In genomic region chr19:57632987-57633831, GRCh38 we compare ENCODE assay signal across 8 cellular contexts. TPM values are rescaled to one million over a fixed set of nuclear protein-coding genes. Genes with fewer than 3 reads are reported as not detected.
DNase-seq lines count a peak whose midpoint lies in the region; ATAC-seq and TF ChIP-seq lines count a peak whose summit lies in the region.

ZNF211 (plus strand) TSS chr19:57633168; CDS start chr19:57633347, 179 bp downstream.

- H3K27me3 ChIP-seq in BE2C = no peaks in the 10 kb centered on the region

- H3K4me1 ChIP-seq in BE2C = no peaks in the 10 kb centered on the region

- TF ChIP-seq POLR2A in GM19193 (IDR thresholded peaks at IDR 0.05; ENCODE audit: extremely low read depth, insufficient read depth, insufficient read length) = peak; percentile 70

- ATAC-seq in HG03432 (IDR thresholded peaks at IDR 0.05; ENCODE audit: unreplicated experiment) = peak; percentile 95
- ATAC-seq in left colon = peak; percentile 100

- peaks cover 12% of the 10 kb centered on the region; the same call in 1 of the 2 replicates for H3K36me3 ChIP-seq in BE2C

- H3K4me3 ChIP-seq in BE2C (ENCODE audit: low read depth, low read length) (peak within 1 kb of the TSS; percentile 91), coronary artery (peak within 1 kb of the TSS; percentile 96)

- peak within 1 kb of the TSS; percentile 81 to 90 for H3K27ac ChIP-seq in coronary artery

- intact Hi-C loops in left colon (cut with DNase I, micrococcal nuclease) = no loop called here

- no peak for TF ChIP-seq CTCF in BE2C (IDR thresholded peaks at IDR 0.05; ENCODE audit: low read depth, low read length)
- no peak for TF ChIP-seq CTCF in coronary artery (IDR thresholded peaks at IDR 0.05)

- H3K9me3 ChIP-seq in BE2C = no peaks in the 10 kb centered on the region

- DNase-seq in BE2C (peak; percentile 92), NCI-H524 (lab: John Stamatoyannopoulos, UW) (peak; percentile 95 to 99), coronary artery (ENCODE audit: low spot score) (peak; percentile 93), left colon (peak; percentile 93 to 96)
- peak; percentile 89 for DNase-seq in activated CD4-positive, alpha-beta T cell treated with anti-CD3 and anti-CD28 coated beads for 48 hours
- peak; percentile 75 to 78 for DNase-seq in stimulated activated CD4-positive, alpha-beta T cell treated with anti-CD3 and anti-CD28 coated beads, Interleukin-1b, Interleukin-23, amount 100 ng/mL, for 4 hours (ENCODE audit: low read depth in 2 of 2)

RNA-seq across cellular contexts. Expression of gene ZNF211, which starts in this region (rescaled TPM):
- polyA plus RNA-seq in BE2C (2012; ENCODE audit: insufficient read depth, insufficient read length, low read depth) = 13.3 TPM
- total RNA-seq in left colon = 1 to 10 TPM; 7.4 to 9.9 TPM

Comparison
In these comparisons a context has a peak if more than half of its experiments do, and no peak if none do; other contexts are left out.
1. Peak in every context shown above with its lines: DNase-seq, ATAC-seq, H3K4me3 ChIP-seq and H3K27ac ChIP-seq.